Comparison of ENCODE assay signal across 1 cellular context in the genomic region with DNA sequence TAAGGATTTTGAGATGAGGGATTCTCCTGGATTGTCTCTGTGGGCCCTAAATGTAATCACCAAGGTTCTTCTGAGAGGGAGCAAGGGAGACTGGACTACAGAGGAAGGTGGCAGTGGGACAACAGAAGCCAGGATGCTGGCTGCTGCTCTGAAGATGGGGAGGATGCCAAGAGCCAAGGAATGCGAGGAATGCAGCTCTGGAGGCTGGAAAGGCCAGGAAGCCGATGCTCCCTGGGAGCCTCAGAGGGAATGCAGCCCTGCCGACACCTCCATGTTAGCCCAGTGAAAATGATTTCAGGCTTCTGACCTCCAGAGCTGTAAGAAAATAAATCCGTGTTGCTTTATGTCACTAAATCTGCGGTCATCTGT.
A peak's percentile ranks its signal among the peaks of the same experiment; 100 is the strongest.
TF ChIP-seq lines count a peak whose summit lies in the region.

No MANE protein-coding gene starts in this region.

TF ChIP-seq in GM23338, 12 proteins besides CTCF, POLR2A, EP300 and RAD21 (continued from another document):
- TF ChIP-seq, protein P1, sequence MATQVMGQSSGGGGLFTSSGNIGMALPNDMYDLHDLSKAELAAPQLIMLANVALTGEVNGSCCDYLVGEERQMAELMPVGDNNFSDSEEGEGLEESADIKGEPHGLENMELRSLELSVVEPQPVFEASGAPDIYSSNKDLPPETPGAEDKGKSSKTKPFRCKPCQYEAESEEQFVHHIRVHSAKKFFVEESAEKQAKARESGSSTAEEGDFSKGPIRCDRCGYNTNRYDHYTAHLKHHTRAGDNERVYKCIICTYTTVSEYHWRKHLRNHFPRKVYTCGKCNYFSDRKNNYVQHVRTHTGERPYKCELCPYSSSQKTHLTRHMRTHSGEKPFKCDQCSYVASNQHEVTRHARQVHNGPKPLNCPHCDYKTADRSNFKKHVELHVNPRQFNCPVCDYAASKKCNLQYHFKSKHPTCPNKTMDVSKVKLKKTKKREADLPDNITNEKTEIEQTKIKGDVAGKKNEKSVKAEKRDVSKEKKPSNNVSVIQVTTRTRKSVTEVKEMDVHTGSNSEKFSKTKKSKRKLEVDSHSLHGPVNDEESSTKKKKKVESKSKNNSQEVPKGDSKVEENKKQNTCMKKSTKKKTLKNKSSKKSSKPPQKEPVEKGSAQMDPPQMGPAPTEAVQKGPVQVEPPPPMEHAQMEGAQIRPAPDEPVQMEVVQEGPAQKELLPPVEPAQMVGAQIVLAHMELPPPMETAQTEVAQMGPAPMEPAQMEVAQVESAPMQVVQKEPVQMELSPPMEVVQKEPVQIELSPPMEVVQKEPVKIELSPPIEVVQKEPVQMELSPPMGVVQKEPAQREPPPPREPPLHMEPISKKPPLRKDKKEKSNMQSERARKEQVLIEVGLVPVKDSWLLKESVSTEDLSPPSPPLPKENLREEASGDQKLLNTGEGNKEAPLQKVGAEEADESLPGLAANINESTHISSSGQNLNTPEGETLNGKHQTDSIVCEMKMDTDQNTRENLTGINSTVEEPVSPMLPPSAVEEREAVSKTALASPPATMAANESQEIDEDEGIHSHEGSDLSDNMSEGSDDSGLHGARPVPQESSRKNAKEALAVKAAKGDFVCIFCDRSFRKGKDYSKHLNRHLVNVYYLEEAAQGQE (IDR thresholded peaks at IDR 0.05; ENCODE audit: unreplicated experiment) = no peak
- TF ChIP-seq POLR2AphosphoS5 (IDR thresholded peaks at IDR 0.05; ENCODE audit: low read depth) = 0 out of 2 replicates have a peak, but pooled peaks have one; percentile 16
- no peak for TF ChIP-seq NANOG (IDR thresholded peaks at IDR 0.05; ENCODE audit: borderline replicate concordance)
- TF ChIP-seq, protein P2, sequence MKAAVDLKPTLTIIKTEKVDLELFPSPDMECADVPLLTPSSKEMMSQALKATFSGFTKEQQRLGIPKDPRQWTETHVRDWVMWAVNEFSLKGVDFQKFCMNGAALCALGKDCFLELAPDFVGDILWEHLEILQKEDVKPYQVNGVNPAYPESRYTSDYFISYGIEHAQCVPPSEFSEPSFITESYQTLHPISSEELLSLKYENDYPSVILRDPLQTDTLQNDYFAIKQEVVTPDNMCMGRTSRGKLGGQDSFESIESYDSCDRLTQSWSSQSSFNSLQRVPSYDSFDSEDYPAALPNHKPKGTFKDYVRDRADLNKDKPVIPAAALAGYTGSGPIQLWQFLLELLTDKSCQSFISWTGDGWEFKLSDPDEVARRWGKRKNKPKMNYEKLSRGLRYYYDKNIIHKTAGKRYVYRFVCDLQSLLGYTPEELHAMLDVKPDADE (IDR thresholded peaks at IDR 0.05) = 0 out of 2 replicates have a peak, but pooled peaks have one; percentile 46
- TF ChIP-seq ZNF331 (CRISPR knock-in tag; IDR thresholded peaks at IDR 0.05; ENCODE audit: low read depth) = no peak
- no peak for TF ChIP-seq JUNB (IDR thresholded peaks at IDR 0.05; ENCODE audit: unreplicated experiment)
- TF ChIP-seq ZNF114 (CRISPR knock-in tag; IDR thresholded peaks at IDR 0.05) = 0 out of 2 replicates have a peak, but pooled peaks have one; percentile 66
